15 cellular contexts compared by ENCODE assay signal in the genomic region with DNA sequence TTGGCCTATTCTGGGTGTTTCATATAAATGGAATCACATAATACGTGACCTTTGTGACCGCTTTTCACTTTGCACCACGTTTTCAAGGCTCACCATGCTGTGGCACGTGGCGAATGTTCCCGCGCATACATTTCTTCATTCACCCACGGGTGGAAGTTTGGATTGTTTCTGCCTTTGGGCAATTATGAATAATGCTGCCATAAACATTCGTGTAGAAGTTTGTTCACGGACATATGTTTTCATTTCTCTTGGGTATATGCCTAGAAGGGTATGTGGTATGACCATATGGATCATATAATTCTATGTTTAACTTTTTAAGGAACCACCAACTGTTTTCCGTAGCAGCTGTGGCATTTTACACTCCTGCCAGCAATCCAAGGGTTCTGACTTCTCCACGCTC.
"Had no signal": no experiment of that assay in that cellular context is flagged by ENCODE, and none has a peak within 500 bp of the region (broad histone marks: within the 10 kb centered on the region; RNA-seq: fewer than 3 reads in every experiment).

No MANE protein-coding gene starts in this region.

- H3K4me3 ChIP-seq: esophagus squamous epithelium, mucosa of descending colon, sigmoid colon, upper lobe of left lung had no signal

- FAIRE-seq: astrocyte, colon had no signal

- DNase-seq: activated CD4-positive, alpha-beta T cell treated with anti-CD3 and anti-CD28 coated beads for 48 hours; activated CD8-positive, alpha-beta T cell treated with anti-CD3 and anti-CD28 coated beads, Interleukin-2, amount 10 ng/mL, durations not matched to agents 7 days and 5 days; activated naive CD4-positive, alpha-beta T cell treated with Interleukin-2 at 50 U/mL for 16 hours; activated naive CD8-positive, alpha-beta T cell treated with anti-CD3 and anti-CD28 coated beads, Interleukin-2, amount 50 U/mL, for 24 hours; esophagus squamous epithelium; left cardiac atrium; mucosa of descending colon; naive thymus-derived CD8-positive, alpha-beta T cell; occipital lobe; sigmoid colon; stimulated activated CD4-positive, alpha-beta T cell treated with anti-CD3 and anti-CD28 coated beads, Interleukin-2, amount 100 ng/mL, for 24 hours; stimulated activated naive CD4-positive, alpha-beta T cell treated with Interleukin-2 at 50 U/mL for 16 hours; upper lobe of left lung had no signal

- H3K36me3 ChIP-seq: esophagus squamous epithelium, sigmoid colon, upper lobe of left lung had no signal

- H3K27me3 ChIP-seq: esophagus squamous epithelium, sigmoid colon, upper lobe of left lung had no signal
